Comparison of ENCODE assay signal across 19 cellular contexts in genomic region chr13:99809931-99810330, GRCh38.
"Had no signal": no experiment of that assay in that cellular context is flagged by ENCODE, and none has a peak within 500 bp of the region (broad histone marks: within the 10 kb centered on the region; RNA-seq: fewer than 3 reads in every experiment).

No MANE protein-coding gene starts in this region.

- H3K4me1 ChIP-seq: prostate gland, stomach had no signal

- H3K36me3 ChIP-seq: neural progenitor cell, prostate gland, stomach had no signal

- H2AFZ ChIP-seq: neural progenitor cell had no signal

- H3K27ac ChIP-seq: body of pancreas, neural progenitor cell, prostate gland, stomach had no signal

- FAIRE-seq: TTC549 had no signal

- H3K4me3 ChIP-seq: body of pancreas, neural progenitor cell, prostate gland, smooth muscle cell, stomach had no signal

- H3K9ac ChIP-seq: neural progenitor cell had no signal

- H3K4me2 ChIP-seq: neural progenitor cell, smooth muscle cell had no signal

- ATAC-seq: activated CD4-positive, alpha-beta T cell treated with anti-CD3 and anti-CD28 coated beads for 36 hours; body of pancreas; effector memory CD8-positive, alpha-beta T cell; left ventricle myocardium superior; naive thymus-derived CD4-positive, alpha-beta T cell; right cardiac atrium had no signal

- DNase-seq: activated CD4-positive, alpha-beta memory T cell treated with anti-CD3 and anti-CD28 coated beads for 36 hours; activated CD4-positive, alpha-beta T cell treated with anti-CD3 and anti-CD28 coated beads for 36 hours; activated naive CD4-positive, alpha-beta T cell; activated T-cell treated with anti-CD3 and anti-CD28 coated beads for 4 hours; body of pancreas; caudate nucleus; effector memory CD8-positive, alpha-beta T cell; hippocampal formation; islet precursor cell; left ventricle myocardium superior; naive thymus-derived CD4-positive, alpha-beta T cell; right cardiac atrium; stimulated activated CD4-positive, alpha-beta T cell treated with anti-CD3 and anti-CD28 coated beads, Interleukin-4, amount 100 ng/mL, for 1 hour; stomach; SW 1271 had no signal

- H3K27me3 ChIP-seq: body of pancreas, neural progenitor cell, stomach had no signal

- H3K9me3 ChIP-seq: body of pancreas, prostate gland, stomach had no signal
